8 cellular contexts compared by ENCODE assay signal in genomic region chr16:15649727-15650018, GRCh38. TPM values are rescaled to one million over a fixed set of nuclear protein-coding genes. Genes with fewer than 3 reads are reported as not detected.
DNase-seq lines count a peak whose midpoint lies in the region; ATAC-seq and TF ChIP-seq lines count a peak whose summit lies in the region.

No MANE protein-coding gene starts in this region.

- POLR2A ChIA-PET in WTC11 (lab: Charles Lee): no interaction called here

- H3K4ac ChIP-seq in H9 (ENCODE audit: low read depth, low read length): no peak overlapping the region

- H3K4me1 Mint-ChIP-seq in H9: peaks cover 7 to 9% of the 10 kb centered on the region in 2 experiments; a peak in 3 of 4 replicates
- H3K4me1 Mint-ChIP-seq in WTC11: 0 out of 2 replicates have a peak, but pooled peaks cover 5% of the 10 kb centered on the region

- H3K14ac ChIP-seq in H9 (ENCODE audit: insufficient read depth, low read length): peak overlapping the region; percentile 51; the same call in 1 of the 2 replicates

- H2BK5ac ChIP-seq in H9 (ENCODE audit: insufficient read length, low read length): no peak overlapping the region

- peaks cover 8% of the 10 kb centered on the region for H3K79me1 ChIP-seq in H9 (ENCODE audit: insufficient read depth, low read depth, low read length, poor library complexity, severe bottlenecking)

- H3K4me3 ChIP-seq in hepatocyte (peak overlapping the region; percentile 24), smooth muscle cell (peak overlapping the region; percentile 93)

- H3K79me2 ChIP-seq in H9 (ENCODE audit: insufficient read depth, low read length) (no peaks in the 10 kb centered on the region), hepatocyte (peaks cover 43% of the 10 kb centered on the region), smooth muscle cell (ENCODE audit: low read depth) (peaks cover 43% of the 10 kb centered on the region)

- peaks cover 16% of the 10 kb centered on the region for H3F3A ChIP-seq in smooth muscle cell (ENCODE audit: low read depth)

- no peak overlapping the region for H4K5ac ChIP-seq in H9 (ENCODE audit: insufficient read length, low read depth, low read length)

- no peak overlapping the region for H2BK12ac ChIP-seq in H9 (ENCODE audit: insufficient read length, low read depth, low read length)

- H2BK120ac ChIP-seq in H9 (ENCODE audit: low read depth, low read length, poor library complexity, severe bottlenecking): no peak overlapping the region

- H3K36me3 ChIP-seq in hepatocyte (replicated peaks; ENCODE audit: insufficient read depth, low read depth) (no peaks in the 10 kb centered on the region), smooth muscle cell (ENCODE audit: low read depth) (no peaks in the 10 kb centered on the region)

- TF ChIP-seq CTCF in H9 (conservative IDR thresholded peaks at IDR 0.05) (no peak), WTC11 (IDR thresholded peaks at IDR 0.05) (no peak), hepatocyte (IDR thresholded peaks at IDR 0.05; ENCODE audit: poor library complexity) (no peak), smooth muscle cell (IDR thresholded peaks at IDR 0.05; ENCODE audit: borderline replicate concordance, insufficient read depth, poor library complexity, severe bottlenecking) (no peak)

- H3K18ac ChIP-seq in H9 (ENCODE audit: insufficient read length, low read depth, low read length): peak overlapping the region; percentile 69

- no peak for DNase-seq in H9
- no peak for DNase-seq in WTC11 (ENCODE audit: low spot score)
- no peak for DNase-seq in hepatocyte (ENCODE audit: low spot score)
- no peak for DNase-seq in smooth muscle cell (lab: John Stamatoyannopoulos, UW; ENCODE audit: unreplicated experiment)
- no peak for DNase-seq in SIG-M5 (lab: John Stamatoyannopoulos, UW)
- no peak for DNase-seq in NCI-H2227 treated with DMSO at 0.1 percent for 48 hours (lab: John Stamatoyannopoulos, UW)
- DNase-seq in inferior parietal cortex (ENCODE audit: extremely low spot score): no peak

- H3K4me2 ChIP-seq in H9 (ENCODE audit: insufficient read depth, insufficient read length, low read length): peak overlapping the region; percentile 92
- peak overlapping the region; percentile 86 for H3K4me2 ChIP-seq in hepatocyte
- peak overlapping the region; percentile 95 for H3K4me2 ChIP-seq in smooth muscle cell

- H3K56ac ChIP-seq in H9 (ENCODE audit: insufficient read length, low read depth, low read length): no peak overlapping the region

- H3K4me1 ChIP-seq in H9 (ENCODE audit: insufficient read depth, low read length) (no peaks in the 10 kb centered on the region), hepatocyte (ENCODE audit: insufficient read depth) (no peaks in the 10 kb centered on the region), smooth muscle cell (ENCODE audit: low read depth) (no peaks in the 10 kb centered on the region)

- H3K23ac ChIP-seq in H9 (ENCODE audit: insufficient read length, low read depth, low read length): no peak overlapping the region

- H2BK20ac ChIP-seq in H9 (ENCODE audit: low read depth, low read length, poor library complexity, severe bottlenecking): no peak overlapping the region

- no peak; the same call in 1 of the 2 replicates for ATAC-seq in WTC11
- no peak for ATAC-seq in HG02884 (IDR thresholded peaks at IDR 0.05; ENCODE audit: unreplicated experiment)

- H3K27me3 ChIP-seq in H9 (ENCODE audit: insufficient read depth, low read length) (no peaks in the 10 kb centered on the region), hepatocyte (no peaks in the 10 kb centered on the region), smooth muscle cell (ENCODE audit: low read depth) (no peaks in the 10 kb centered on the region)

- CTCF ChIA-PET in WTC11 (lab: Charles Lee): interaction anchor here (0.6 to 1.0 kb wide), 2 partner anchors 90 to 107 kb away, joined by 5 to 6 read pairs; no protein-coding TSS in a partner anchor

- H4K20me1 ChIP-seq in H9 (ENCODE audit: control insufficient read depth, insufficient read depth, insufficient read length) (peaks cover 2% of the 10 kb centered on the region), hepatocyte (ENCODE audit: insufficient read depth, poor library complexity, severe bottlenecking) (no peaks in the 10 kb centered on the region), smooth muscle cell (ENCODE audit: low read depth) (peaks cover 20% of the 10 kb centered on the region)

- H3K9ac ChIP-seq in H9 (ENCODE audit: extremely low read depth, insufficient read length, low read length) (peak overlapping the region; percentile 28), smooth muscle cell (ENCODE audit: low read depth) (no peak overlapping the region)

- H3K36me3 Mint-ChIP-seq in H9 (ENCODE audit: insufficient read depth in 1 of 3, low read depth in 3 of 3): peaks cover 0 to 11% (median 6%) of the 10 kb centered on the region in 3 experiments; a peak in 4 of 7 replicates
- peaks cover 7% of the 10 kb centered on the region for H3K36me3 Mint-ChIP-seq in WTC11

- peaks cover 6% of the 10 kb centered on the region for H3K23me2 ChIP-seq in H9 (ENCODE audit: insufficient read length, low read depth, low read length, poor library complexity, severe bottlenecking)

- H4K91ac ChIP-seq in H9 (ENCODE audit: insufficient read length, low read depth, low read length): no peak overlapping the region

- H3K9me2 ChIP-seq in hepatocyte (replicated peaks; ENCODE audit: insufficient read depth): no peaks in the 10 kb centered on the region

- H4K8ac ChIP-seq in H9 (replicated peaks; ENCODE audit: insufficient read length, low read depth, low read length): no peak overlapping the region

- H3K27ac Mint-ChIP-seq in H9 (peak overlapping the region in 2 of 3 experiments; percentile 81 to 97; a peak in 5 of 7 replicates), WTC11 (peak overlapping the region; percentile 91)

- no peak overlapping the region for H2BK15ac ChIP-seq in H9 (ENCODE audit: low read depth, low read length)

- H2AK5ac ChIP-seq in H9 (ENCODE audit: insufficient read length, low read length): no peak overlapping the region

- H3T11ph ChIP-seq in H9 (ENCODE audit: low read length): no peak overlapping the region

- H3K9me3 ChIP-seq in H9 (ENCODE audit: control insufficient read depth, low read depth, low read length) (no peaks in the 10 kb centered on the region), hepatocyte (ENCODE audit: low read depth) (no peaks in the 10 kb centered on the region), smooth muscle cell (replicated peaks; ENCODE audit: low read depth) (no peaks in the 10 kb centered on the region)

- WGBS in H9 (ENCODE audit: extremely low coverage, insufficient read length, low lambda C conversion rate): no CpG with 5 or more reads among the region's 14 CpGs
- 2% methylated on average over 14 of the region's 14 CpGs for WGBS in hepatocyte (ENCODE audit: low lambda C conversion rate, missing lambda C conversion rate)
- 3% methylated on average over 14 of the region's 14 CpGs for WGBS in smooth muscle cell (ENCODE audit: low lambda C conversion rate)

- peak overlapping the region; percentile 27 for H2AFZ ChIP-seq in H9 (ENCODE audit: low read length)
- peak overlapping the region; percentile 60 for H2AFZ ChIP-seq in hepatocyte
- peak overlapping the region; percentile 83 for H2AFZ ChIP-seq in smooth muscle cell (ENCODE audit: low read depth)

- H3K9me3 Mint-ChIP-seq in H9 (0 out of 5 replicates have a peak, but pooled peaks cover 0 to 2% of the 10 kb centered on the region in 2 experiments), WTC11 (no peaks in the 10 kb centered on the region)

- H3K27ac ChIP-seq in H9 (ENCODE audit: insufficient read length, low read depth, low read length) (no peak overlapping the region), hepatocyte (no peak overlapping the region), smooth muscle cell (ENCODE audit: low read depth) (no peak overlapping the region)

- H3K27me3 Mint-ChIP-seq in H9 (ENCODE audit: low read depth): no peaks in the 10 kb centered on the region
- H3K27me3 Mint-ChIP-seq in WTC11 (ENCODE audit: low read depth): no peaks in the 10 kb centered on the region; the same call in none of the 2 replicates

- H3K4me3 Mint-ChIP-seq in H9 (peak overlapping the region; percentile 82 to 98), WTC11 (peak overlapping the region; percentile 76)

TF ChIP-seq in WTC11, 78 proteins besides CTCF, POLR2A, EP300 and RAD21:
- TF ChIP-seq ZSCAN18 (CRISPR knock-in tag; IDR thresholded peaks at IDR 0.05) (no peak), E2F1 (CRISPR knock-in tag; IDR thresholded peaks at IDR 0.05) (no peak), ZNF138 (CRISPR knock-in tag; conservative IDR thresholded peaks at IDR 0.05) (no peak), TEAD1 (CRISPR knock-in tag; IDR thresholded peaks at IDR 0.05) (0 out of 2 replicates have a peak, but pooled peaks have one; percentile 16)

RNA-seq across cellular contexts. Expression of gene NDE1, which starts 0.4 kb away (rescaled TPM):
- 45.9 and 49.6 TPM in 2 replicates for total RNA-seq in H9 (2021)
- total RNA-seq in WTC11 (2021): 38.4 to 43.5 TPM (median 39.4 TPM) in 3 replicates
- total RNA-seq in hepatocyte: 11.8 and 13.1 TPM in 2 replicates
- 10.3 TPM in 2 replicates for polyA plus RNA-seq in hepatocyte
- total RNA-seq in smooth muscle cell: 10.6 and 12.2 TPM in 2 replicates
- polyA plus RNA-seq in smooth muscle cell: 10.7 and 17.9 TPM in 2 replicates

RNA-seq across cellular contexts. Expression of gene MARF1, which starts 6.7 kb away (rescaled TPM):
- 22.3 and 23.3 TPM in 2 replicates for total RNA-seq in H9 (2021)
- total RNA-seq in WTC11 (2021): 26.2 to 31.9 TPM (median 28.5 TPM) in 3 replicates
- 12.0 and 15.5 TPM in 2 replicates for total RNA-seq in hepatocyte
- 7.0 and 8.8 TPM in 2 replicates for polyA plus RNA-seq in hepatocyte
- total RNA-seq in smooth muscle cell: 17.4 and 19.1 TPM in 2 replicates
- 6.0 and 9.2 TPM in 2 replicates for polyA plus RNA-seq in smooth muscle cell

Comparison
In these comparisons a context has a peak if more than half of its experiments do, and no peak if none do; other contexts are left out.
1. H2AFZ ChIP-seq: peak in every context shown above with its lines; median percentile 83 in smooth muscle cell; 60 in hepatocyte; 27 in H9.